ENCODE assay signal across 15 cellular contexts in genomic region chr14:53054457-53054856, GRCh38.
DNase-seq lines count a peak whose midpoint lies in the region; TF ChIP-seq lines count a peak whose summit lies in the region.
"Had no signal": no experiment of that assay in that cellular context is flagged by ENCODE, and none has a peak within 500 bp of the region (broad histone marks: within the 10 kb centered on the region; RNA-seq: fewer than 3 reads in every experiment).

No MANE protein-coding gene starts in this region.

- no peak overlapping the region for H4K91ac ChIP-seq in mesenchymal stem cell (ENCODE audit: low read length)

- peak overlapping the region; percentile 80 for H3K9ac ChIP-seq in mesenchymal stem cell (ENCODE audit: low read length)

- TF ChIP-seq POLR2A in esophagus squamous epithelium (IDR thresholded peaks at IDR 0.05), result no peak

- H2BK120ac ChIP-seq in mesenchymal stem cell (ENCODE audit: low read depth, low read length), result no peak overlapping the region

- H3K18ac ChIP-seq in mesenchymal stem cell (ENCODE audit: low read depth in 1 of 2, low read length in 2 of 2), result no peak overlapping the region

- H3K4me1 ChIP-seq in mesenchymal stem cell (ENCODE audit: control insufficient read depth, insufficient read depth, low read depth, low read length) (no peaks in the 10 kb centered on the region), esophagus squamous epithelium (no peaks in the 10 kb centered on the region), ascending aorta (no peaks in the 10 kb centered on the region), A673 (ENCODE audit: insufficient read depth, low read length, poor library complexity, severe bottlenecking) (no peaks in the 10 kb centered on the region)
- H3K4me1 ChIP-seq: uterus had no signal

- H3K27me3 ChIP-seq in mesenchymal stem cell (ENCODE audit: control insufficient read depth in 1 of 2, insufficient read depth in 1 of 2, low read length in 2 of 2), result no peaks in the 10 kb centered on the region
- no peaks in the 10 kb centered on the region for H3K27me3 ChIP-seq in esophagus squamous epithelium
- H3K27me3 ChIP-seq in ascending aorta, result no peaks in the 10 kb centered on the region
- no peaks in the 10 kb centered on the region for H3K27me3 ChIP-seq in A673 (replicated peaks; ENCODE audit: insufficient read depth, low read depth, low read length, poor library complexity)
- H3K27me3 ChIP-seq: SJSA1, uterus had no signal

- CTCF ChIA-PET in A673 (lab: Charles Lee), result interaction anchor here (0.9 kb wide), 1 partner anchor 93 kb away, joined by 3 read pairs; no protein-coding TSS in a partner anchor

- no peak overlapping the region for H3K23ac ChIP-seq in mesenchymal stem cell (ENCODE audit: low read length in 2 of 2)

- H2AK5ac ChIP-seq in mesenchymal stem cell (ENCODE audit: low read length, severe bottlenecking), result no peak overlapping the region

- H3K4me2 ChIP-seq in mesenchymal stem cell (ENCODE audit: low read length, poor library complexity, severe bottlenecking), result no peak overlapping the region

- H3K4ac ChIP-seq in mesenchymal stem cell (ENCODE audit: low read depth in 1 of 2, low read length in 2 of 2), result no peak overlapping the region

- peak; percentile 30 for DNase-seq in AG08396 (ENCODE audit: low spot score)
- DNase-seq in HS-5 (ENCODE audit: low read depth), result peak; percentile 40
- peak; percentile 55 for DNase-seq in dedifferentiated amniotic fluid mesenchymal stem cell (ENCODE audit: extremely low spot score)
- DNase-seq in mesenchymal stem cell, result no peak
- no peak for DNase-seq in NCI-H2227 treated with DMSO at 0.1 percent for 48 hours (lab: John Stamatoyannopoulos, UW)
- DNase-seq in esophagus squamous epithelium (lab: John Stamatoyannopoulos, UW), result no peak
- no peak for DNase-seq in ascending aorta (ENCODE audit: low spot score in 2 of 2)
- DNase-seq in A673 (ENCODE audit: low spot score), result no peak
- DNase-seq: activated CD4-positive, alpha-beta T cell treated with anti-CD3 and anti-CD28 coated beads for 36 hours; activated CD8-positive, alpha-beta memory T cell treated with anti-CD3 and anti-CD28 coated beads, Interleukin-2, amount 50 U/mL, for 4 hours; activated naive CD4-positive, alpha-beta T cell treated with anti-CD3 and anti-CD28 coated beads, Interleukin-2, amount 10 ng/mL, durations not matched to agents 7 days and 5 days; nephron progenitor cell; stimulated activated naive CD8-positive, alpha-beta T cell treated with anti-CD3 and anti-CD28 coated beads, Interleukin-15, amount 100 ng/mL, for 72 hours; uterus had no signal

- H3K4me3 ChIP-seq in mesenchymal stem cell (ENCODE audit: insufficient read depth in 1 of 2, low read depth in 1 of 2, low read length in 2 of 2) (no peak overlapping the region), esophagus squamous epithelium (no peak overlapping the region), ascending aorta (no peak overlapping the region), A673 (ENCODE audit: low read depth, low read length, poor library complexity, severe bottlenecking) (no peak overlapping the region)
- H3K4me3 ChIP-seq: SJSA1, uterus had no signal

- BruUV-seq in A673 (replicated peaks; lab: Mats Ljungman, UMichigan), result no TSS peak

- 50% methylated on average over 2 of the region's 2 CpGs for WGBS in mesenchymal stem cell
- WGBS in esophagus squamous epithelium, 2 donors, result 61 to 62% methylated on average over 2 of the region's 2 CpGs

- intact Hi-C loops in esophagus squamous epithelium (cut with DNase I), result loop anchor here (10.0 kb wide), 1 partner anchor 230 kb away; no protein-coding TSS in a partner anchor
- intact Hi-C loops in ascending aorta (cut with DNase I), result loop anchor here (2.0 kb wide), 1 partner anchor 232 kb away; no protein-coding TSS in a partner anchor
- intact Hi-C loops in A673 (cut with micrococcal nuclease; ENCODE audit: unreplicated experiment), result loop anchor here (2.0 to 10.0 kb wide), 4 partner anchors 232 to 750 kb away; no protein-coding TSS in a partner anchor

- H2BK12ac ChIP-seq in mesenchymal stem cell (ENCODE audit: low read length in 2 of 2), result no peak overlapping the region

- H3K27ac ChIP-seq in mesenchymal stem cell (ENCODE audit: low read length, poor library complexity, severe bottlenecking) (no peak overlapping the region), esophagus squamous epithelium (no peak overlapping the region), ascending aorta (no peak overlapping the region), A673 (ENCODE audit: low read depth, low read length, poor library complexity, severe bottlenecking) (no peak overlapping the region)
- H3K27ac ChIP-seq: SJSA1, uterus had no signal

- no peak overlapping the region for H3K14ac ChIP-seq in mesenchymal stem cell (ENCODE audit: low read length in 2 of 2)

- POLR2A ChIA-PET in A673 (lab: Charles Lee; ENCODE audit: low non-redundant PET), result no interaction called here

- no peaks in the 10 kb centered on the region for H3K9me3 ChIP-seq in mesenchymal stem cell (ENCODE audit: control insufficient read depth, low read length)
- H3K9me3 ChIP-seq in esophagus squamous epithelium, result no peaks in the 10 kb centered on the region
- no peaks in the 10 kb centered on the region for H3K9me3 ChIP-seq in ascending aorta
- no peaks in the 10 kb centered on the region for H3K9me3 ChIP-seq in A673 (ENCODE audit: low read depth, low read length, poor library complexity, severe bottlenecking)
- H3K9me3 ChIP-seq: SJSA1, uterus had no signal

- H4K8ac ChIP-seq in mesenchymal stem cell (ENCODE audit: low read length), result no peak overlapping the region

- H3K79me1 ChIP-seq in mesenchymal stem cell (replicated peaks; ENCODE audit: low read length, poor library complexity, severe bottlenecking), result no peaks in the 10 kb centered on the region

- peaks cover 0 to 37% of the 10 kb centered on the region in 2 experiments for H3K36me3 ChIP-seq in mesenchymal stem cell (ENCODE audit: control insufficient read depth in 1 of 2, insufficient read depth in 2 of 2, low read depth in 1 of 2, low read length in 2 of 2)
- peaks cover 0 to 6% (median 0%) of the 10 kb centered on the region in 3 donors for H3K36me3 ChIP-seq in esophagus squamous epithelium
- H3K36me3 ChIP-seq in ascending aorta, result no peaks in the 10 kb centered on the region
- no peaks in the 10 kb centered on the region for H3K36me3 ChIP-seq in A673 (ENCODE audit: insufficient read depth, low read length, poor library complexity, severe bottlenecking)
- H3K36me3 ChIP-seq: uterus had no signal

- H2BK5ac ChIP-seq in mesenchymal stem cell (ENCODE audit: low read depth, low read length, poor library complexity, severe bottlenecking), result no peak overlapping the region

- H2BK15ac ChIP-seq in mesenchymal stem cell (ENCODE audit: low read depth, poor library complexity, severe bottlenecking), result no peak overlapping the region

- TF ChIP-seq CTCF in esophagus squamous epithelium (IDR thresholded peaks at IDR 0.05) (no peak), ascending aorta (IDR thresholded peaks at IDR 0.05) (no peak), A673 (conservative IDR thresholded peaks at IDR 0.05; ENCODE audit: low read depth, low read length) (no peak)

- H2AFZ ChIP-seq in mesenchymal stem cell (ENCODE audit: low read depth, low read length), result no peak overlapping the region

Comparison
In these comparisons a context has a peak if more than half of its experiments do, and no peak if none do; other contexts are left out.
1. DNase-seq: peak in AG08396 (single experiment), HS-5 (single experiment) and dedifferentiated amniotic fluid mesenchymal stem cell (single experiment); none in mesenchymal stem cell (single experiment), NCI-H2227 treated with DMSO at 0.1 percent for 48 hours (single experiment), esophagus squamous epithelium (single experiment), ascending aorta (0 of 2) and A673 (single experiment).